In the genomic region with DNA sequence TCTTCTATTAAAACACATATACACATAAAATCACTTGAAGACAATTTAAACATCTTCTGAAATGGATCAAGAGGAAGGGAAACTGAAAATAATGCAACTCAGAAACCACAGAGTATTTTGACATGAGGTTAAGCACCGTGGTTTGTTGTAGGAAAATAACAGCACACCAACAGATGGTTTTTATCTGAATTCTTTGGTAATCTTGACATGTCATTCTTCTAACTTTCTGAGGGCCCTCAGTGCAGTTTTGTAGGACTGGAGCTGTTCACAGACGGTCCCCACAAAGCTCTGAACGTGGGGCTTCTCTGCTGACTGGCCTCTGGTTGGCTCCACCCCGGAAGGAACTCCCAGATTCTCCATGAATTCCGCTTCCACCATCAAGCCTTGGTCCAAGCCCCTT, we compare ENCODE assay signal across 9 cellular contexts. TPM values are rescaled to one million over a fixed set of nuclear protein-coding genes. Genes with fewer than 3 reads are reported as not detected.
A peak's percentile ranks its signal among the peaks of the same experiment; 100 is the strongest.
DNase-seq lines count a peak whose midpoint lies in the region; ATAC-seq and TF ChIP-seq lines count a peak whose summit lies in the region.
"Had no signal": no experiment of that assay in that cellular context is flagged by ENCODE, and none has a peak within 500 bp of the region (broad histone marks: within the 10 kb centered on the region; RNA-seq: fewer than 3 reads in every experiment).

No MANE protein-coding gene starts in this region.

- peaks cover 97% of the 10 kb centered on the region for H3K4me1 ChIP-seq in KMS-11 (ENCODE audit: low read depth, poor library complexity, severe bottlenecking)

- peak; percentile 56 for ATAC-seq in GM18858 (IDR thresholded peaks at IDR 0.05; ENCODE audit: unreplicated experiment)
- peak; percentile 72 for ATAC-seq in GM21786 (IDR thresholded peaks at IDR 0.05; ENCODE audit: unreplicated experiment)
- no peak for ATAC-seq in GM18519 (IDR thresholded peaks at IDR 0.05; ENCODE audit: low FRiP score, unreplicated experiment)
- no peak for ATAC-seq in GM19324 (IDR thresholded peaks at IDR 0.05; ENCODE audit: low FRiP score, unreplicated experiment)
- ATAC-seq: right cardiac atrium had no signal

- H3K27me3 ChIP-seq in KMS-11 (ENCODE audit: insufficient read depth, low read depth): no peaks in the 10 kb centered on the region

- H3K4me2 ChIP-seq in KMS-11: peak overlapping the region; percentile 92

- TF ChIP-seq CTCF in KMS-11 (conservative IDR thresholded peaks at IDR 0.05; ENCODE audit: low read depth, low read length): no peak
- no peak for TF ChIP-seq CTCF in fibroblast of the aortic adventitia (IDR thresholded peaks at IDR 0.05; ENCODE audit: insufficient read depth, low read length)

- H3K4me3 ChIP-seq in KMS-11 (IDR thresholded peaks at IDR 0.05; ENCODE audit: insufficient read depth, low read depth, low read length) (no peak overlapping the region), fibroblast of the aortic adventitia (ENCODE audit: low read depth, low read length) (no peak overlapping the region)

- no peaks in the 10 kb centered on the region for H3K36me3 ChIP-seq in KMS-11 (ENCODE audit: insufficient read depth)

- no peaks in the 10 kb centered on the region for H4K20me1 ChIP-seq in KMS-11 (ENCODE audit: insufficient read depth)

- H3K27ac ChIP-seq in KMS-11: peak overlapping the region; percentile 88

- in situ Hi-C loops in KBM-7 (cut with MboI; ENCODE audit: low pct_unique_long_range_greater_than_20kb, low sequenced_read_pairs): no loop called here

- DNase-seq in fibroblast of the aortic adventitia (ENCODE audit: low read depth): peak; percentile 8
- no peak for DNase-seq in SW 1271 (lab: John Stamatoyannopoulos, UW)
- no peak for DNase-seq in KBM-7
- DNase-seq: right cardiac atrium had no signal

- H3K79me2 ChIP-seq in KMS-11 (ENCODE audit: insufficient read depth, low read depth): no peaks in the 10 kb centered on the region

- peak overlapping the region; percentile 30; the same call in 1 of the 2 replicates for H3K9ac ChIP-seq in KMS-11

- H2AFZ ChIP-seq in KMS-11 (ENCODE audit: low read depth): peak overlapping the region; percentile 38; the same call in 1 of the 2 replicates

RNA-seq across cellular contexts. Expression of gene TLR8, which starts 16.0 kb away (rescaled TPM):
- total RNA-seq in fibroblast of the aortic adventitia (ENCODE audit: low replicate concordance): not detected in 2 replicates

RNA-seq across cellular contexts. Expression of gene TLR7, which starts 23.6 kb away (rescaled TPM):
- not detected in 2 replicates for total RNA-seq in fibroblast of the aortic adventitia (ENCODE audit: low replicate concordance)

Comparison
In these comparisons a context has a peak if more than half of its experiments do, and no peak if none do; other contexts are left out.
1. ATAC-seq: peak in GM18858 (single experiment) and GM21786 (single experiment); none in GM18519 (single experiment) and GM19324 (single experiment).